In the genomic region with DNA sequence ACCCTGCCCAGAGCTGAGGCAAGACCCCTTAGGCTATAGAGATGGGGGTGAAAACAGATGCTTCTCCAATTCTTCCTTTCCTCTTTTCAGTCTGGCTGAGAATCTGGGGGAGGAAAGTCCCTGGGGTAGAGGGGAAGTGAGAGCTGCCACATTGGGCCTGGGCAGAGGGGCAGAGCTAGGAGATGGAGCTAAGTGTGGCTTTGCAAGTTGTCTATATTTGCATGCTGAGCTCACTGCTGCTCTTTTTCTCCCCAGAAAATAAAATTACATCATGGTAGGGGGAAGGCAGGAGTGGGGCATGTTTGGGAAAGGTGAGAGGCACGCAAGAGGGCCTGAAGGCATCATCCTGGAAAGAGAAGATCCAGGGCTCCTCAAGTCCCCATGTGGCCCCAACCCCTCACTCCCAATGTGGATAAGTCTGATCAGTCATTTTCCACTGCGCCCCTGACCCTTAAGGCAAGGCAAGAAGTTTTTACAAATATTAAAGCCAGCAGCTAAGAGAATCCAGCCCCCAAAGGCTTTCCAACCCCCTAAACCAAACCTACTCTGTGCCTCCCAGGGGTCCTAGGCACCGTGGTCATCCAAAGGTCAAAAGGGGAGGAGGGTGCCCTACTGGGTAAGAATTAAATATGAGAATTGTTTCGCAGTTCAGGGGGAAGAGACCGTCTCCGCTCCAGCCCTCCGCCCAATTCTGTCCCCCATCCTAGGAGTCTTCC, we compare ENCODE assay signal across 8 cellular contexts. TPM values are rescaled to one million over a fixed set of nuclear protein-coding genes. Genes with fewer than 3 reads are reported as not detected.
DNase-seq lines count a peak whose midpoint lies in the region; ATAC-seq and TF ChIP-seq lines count a peak whose summit lies in the region.

No MANE protein-coding gene starts in this region.

- H3K4me3 ChIP-seq in OCI-LY7 (ENCODE audit: low read depth, low read length, poor library complexity, severe bottlenecking) (peak overlapping the region; percentile 98), parathyroid adenoma (ENCODE audit: low read depth, low read length) (no peak overlapping the region)

- TF ChIP-seq CTCF in OCI-LY7 (conservative IDR thresholded peaks at IDR 0.05; ENCODE audit: low read length) = no peak
- TF ChIP-seq CTCF in endothelial cell (IDR thresholded peaks at IDR 0.05; ENCODE audit: unreplicated experiment) = no peak
- TF ChIP-seq CTCF in parathyroid adenoma (IDR thresholded peaks at IDR 0.05) = no peak

- H3K36me3 ChIP-seq in OCI-LY7 (ENCODE audit: insufficient read depth, low read length) (peaks cover 28% of the 10 kb centered on the region), parathyroid adenoma (ENCODE audit: control insufficient read depth, insufficient read depth, low read length) (no peaks in the 10 kb centered on the region)

- no peaks in the 10 kb centered on the region for H3K9me3 Mint-ChIP-seq in activated T-cell treated with anti-CD3 and anti-CD28 coated beads, Interleukin-2, amount 50 U/mL, for 72 hours
- H3K9me3 Mint-ChIP-seq in endothelial cell (ENCODE audit: unreplicated experiment) = no peaks in the 10 kb centered on the region

- H3K79me2 ChIP-seq in OCI-LY7 (ENCODE audit: insufficient read depth, low read depth, low read length) (peaks cover 6% of the 10 kb centered on the region; the same call in 1 of the 2 replicates), parathyroid adenoma (peaks cover under 1% of the 10 kb centered on the region)

- peak in 1 of 2 donors; percentile 14 for DNase-seq in activated T-cell treated with anti-CD3 and anti-CD28 coated beads, Interleukin-2, amount 50 U/mL, for 72 hours
- DNase-seq in activated T-cell treated with anti-CD3 and anti-CD28 coated beads, Interleukin-2, amount 50 U/mL, for 48 hours = no peak
- DNase-seq in OCI-LY7 (ENCODE audit: low spot score) = peak; percentile 73
- DNase-seq in endothelial cell (ENCODE audit: low spot score) = no peak
- DNase-seq in mesenteric fat pad (ENCODE audit: low spot score) = no peak
- DNase-seq in NCI-H510A (lab: John Stamatoyannopoulos, UW) = no peak

- ATAC-seq in activated T-cell treated with anti-CD3 and anti-CD28 coated beads, Interleukin-2, amount 50 U/mL, for 72 hours (replicated peaks in 1 of 2) = no peak
- peak; percentile 50 for ATAC-seq in HG02623 (IDR thresholded peaks at IDR 0.05; ENCODE audit: unreplicated experiment)

- H3K27ac Mint-ChIP-seq in activated T-cell treated with anti-CD3 and anti-CD28 coated beads, Interleukin-2, amount 50 U/mL, for 72 hours = peak overlapping the region; percentile 68
- peak overlapping the region; percentile 88 for H3K27ac Mint-ChIP-seq in endothelial cell (ENCODE audit: unreplicated experiment)

- H3K27ac ChIP-seq in OCI-LY7 (ENCODE audit: low read depth, low read length, poor library complexity, severe bottlenecking) (peak overlapping the region; percentile 81), parathyroid adenoma (peak overlapping the region; percentile 49)

- H3K4me1 ChIP-seq in OCI-LY7 (ENCODE audit: insufficient read depth, low read length, poor library complexity, severe bottlenecking) = peaks cover 44% of the 10 kb centered on the region
- H3K4me1 ChIP-seq in parathyroid adenoma = peaks cover 2% of the 10 kb centered on the region

- no peaks in the 10 kb centered on the region for H3K27me3 ChIP-seq in parathyroid adenoma (ENCODE audit: control insufficient read depth, insufficient read depth, low read length)

- H3K27me3 Mint-ChIP-seq in activated T-cell treated with anti-CD3 and anti-CD28 coated beads, Interleukin-2, amount 50 U/mL, for 72 hours (ENCODE audit: low read depth) = no peaks in the 10 kb centered on the region
- H3K27me3 Mint-ChIP-seq in endothelial cell (ENCODE audit: unreplicated experiment) = peaks cover 28% of the 10 kb centered on the region

- BruUV-seq in OCI-LY7 (replicated peaks; lab: Mats Ljungman, UMichigan) = no TSS peak

- H2AFZ ChIP-seq in OCI-LY7 (ENCODE audit: low read length) (peak overlapping the region; percentile 57), parathyroid adenoma (peak overlapping the region; percentile 62)

- peaks cover 41% of the 10 kb centered on the region for H3K4me1 Mint-ChIP-seq in activated T-cell treated with anti-CD3 and anti-CD28 coated beads, Interleukin-2, amount 50 U/mL, for 72 hours (ENCODE audit: low read depth)
- peaks cover 66% of the 10 kb centered on the region for H3K4me1 Mint-ChIP-seq in endothelial cell (ENCODE audit: unreplicated experiment)

- CTCF ChIA-PET in OCI-LY7 (lab: Charles Lee; ENCODE audit: unreplicated experiment) = interaction anchor here (0.6 to 1.0 kb wide), 3 partner anchors 9 to 318 kb away, joined by 3 to 4 read pairs (median 3); partner anchors contain the start of gene SLAMF6

- H4K20me1 ChIP-seq in OCI-LY7 (ENCODE audit: insufficient read depth, low read length) = 0 out of 2 replicates have a peak, but pooled peaks cover 5% of the 10 kb centered on the region

- POLR2A ChIA-PET in OCI-LY7 (lab: Charles Lee) = interaction anchor here (0.5 to 2.6 kb wide), 11 partner anchors 8 to 510 kb away, joined by 3 to 12 read pairs (median 4); partner anchors contain the start of genes DCAF8 and PEX19

- intact Hi-C loops in OCI-LY7 (cut with micrococcal nuclease; ENCODE audit: unreplicated experiment) = loop anchor here (2.0 to 5.0 kb wide), 2 partner anchors 58 to 403 kb away; partner anchors contain the start of gene DCAF8

- no peak overlapping the region for H3K9ac ChIP-seq in parathyroid adenoma

- peak overlapping the region; percentile 92 for H3K4me2 ChIP-seq in OCI-LY7 (ENCODE audit: low read length)
- no peak overlapping the region for H3K4me2 ChIP-seq in parathyroid adenoma (ENCODE audit: low read length)

- no peaks in the 10 kb centered on the region for H3K9me2 ChIP-seq in OCI-LY7 (ENCODE audit: insufficient read depth, low read length)

- peak overlapping the region; percentile 85 to 87 for H3K4me3 Mint-ChIP-seq in activated T-cell treated with anti-CD3 and anti-CD28 coated beads, Interleukin-2, amount 50 U/mL, for 72 hours
- H3K4me3 Mint-ChIP-seq in endothelial cell (ENCODE audit: unreplicated experiment) = peak overlapping the region; percentile 82

- no peaks in the 10 kb centered on the region for H3K9me3 ChIP-seq in OCI-LY7 (ENCODE audit: low read length)
- no peaks in the 10 kb centered on the region for H3K9me3 ChIP-seq in parathyroid adenoma (ENCODE audit: control insufficient read depth, low read length)

- H3K36me3 Mint-ChIP-seq in activated T-cell treated with anti-CD3 and anti-CD28 coated beads, Interleukin-2, amount 50 U/mL, for 72 hours (ENCODE audit: insufficient read depth in 2 of 2) = peaks cover 0 to 1% of the 10 kb centered on the region in 2 donors
- peaks cover 48% of the 10 kb centered on the region for H3K36me3 Mint-ChIP-seq in endothelial cell (ENCODE audit: low read depth, unreplicated experiment)

RNA-seq across cellular contexts. Expression of gene PEA15, which starts 0.5 kb away (rescaled TPM):
- total RNA-seq in activated T-cell treated with anti-CD3 and anti-CD28 coated beads, Interleukin-2, amount 50 U/mL, for 72 hours = 10 to 100 TPM; 28.3 to 32.8 TPM
- 20.7 and 22.3 TPM in 2 replicates for total RNA-seq in OCI-LY7 (2014; rRNA removed; shearing (Covaris generic))
- 25.7 and 30.5 TPM in 2 replicates for total RNA-seq in OCI-LY7 (2022)
- total RNA-seq in endothelial cell (ENCODE audit: unreplicated experiment) = 593 TPM
- total RNA-seq in mesenteric fat pad = 486 TPM

RNA-seq across cellular contexts. Expression of gene CASQ1, which starts 14.3 kb away (rescaled TPM):
- not detected for total RNA-seq in activated T-cell treated with anti-CD3 and anti-CD28 coated beads, Interleukin-2, amount 50 U/mL, for 72 hours
- not detected in 2 replicates for total RNA-seq in OCI-LY7 (2014; rRNA removed; shearing (Covaris generic))
- not detected in 2 replicates for total RNA-seq in OCI-LY7 (2022)
- not detected for total RNA-seq in endothelial cell (ENCODE audit: unreplicated experiment)
- total RNA-seq in mesenteric fat pad = 0.39 TPM

RNA-seq across cellular contexts. Expression of gene ATP1A4, which starts 53.3 kb away (rescaled TPM):
- not detected for total RNA-seq in activated T-cell treated with anti-CD3 and anti-CD28 coated beads, Interleukin-2, amount 50 U/mL, for 72 hours
- total RNA-seq in OCI-LY7 (2014; rRNA removed; shearing (Covaris generic)) = not detected in 2 replicates
- not detected in 2 replicates for total RNA-seq in OCI-LY7 (2022)
- total RNA-seq in endothelial cell (ENCODE audit: unreplicated experiment) = not detected
- 0.39 TPM for total RNA-seq in mesenteric fat pad

RNA-seq across cellular contexts. Expression of gene DCAF8, which starts 57.7 kb away (rescaled TPM):
- total RNA-seq in activated T-cell treated with anti-CD3 and anti-CD28 coated beads, Interleukin-2, amount 50 U/mL, for 72 hours = 100 to 1,000 TPM; 246 to 280 TPM
- total RNA-seq in OCI-LY7 (2014; rRNA removed; shearing (Covaris generic)) = 102 and 118 TPM in 2 replicates
- 139 and 141 TPM in 2 replicates for total RNA-seq in OCI-LY7 (2022)
- 134 TPM for total RNA-seq in endothelial cell (ENCODE audit: unreplicated experiment)
- total RNA-seq in mesenteric fat pad = 127 TPM

Comparison
In these comparisons a context has a peak if more than half of its experiments do, and no peak if none do; other contexts are left out.
1. RNA of gene PEA15, which starts 0.5 kb away (total RNA-seq): 593 TPM in endothelial cell (single experiment) and 486 TPM in mesenteric fat pad (single experiment); 28.3 to 32.8 TPM in activated T-cell treated with anti-CD3 and anti-CD28 coated beads, Interleukin-2, amount 50 U/mL, for 72 hours and 20.7 to 30.5 TPM in OCI-LY7; every median in the first group is over 10 times any median in the second.